ENCODE assay signal across 15 cellular contexts in genomic region chr4:168716411-168717129, GRCh38.
DNase-seq lines count a peak whose midpoint lies in the region; ATAC-seq and TF ChIP-seq lines count a peak whose summit lies in the region.
"Had no signal": no experiment of that assay in that cellular context is flagged by ENCODE, and none has a peak within 500 bp of the region (broad histone marks: within the 10 kb centered on the region; RNA-seq: fewer than 3 reads in every experiment).

No MANE protein-coding gene starts in this region.

- no peak for DNase-seq in mammary epithelial cell
- no peak for DNase-seq in right cardiac atrium
- no peak for DNase-seq in sigmoid colon
- no peak for DNase-seq in NCI-H2107 (lab: John Stamatoyannopoulos, UW)
- DNase-seq in NOMO-1 treated with DMSO at 0.1 percent for 48 hours (lab: John Stamatoyannopoulos, UW; ENCODE audit: unreplicated experiment): no peak
- DNase-seq: activated CD4-positive, alpha-beta T cell treated with anti-CD3 and anti-CD28 coated beads, Interleukin-2, amount 50 U/mL, for 4 hours; amniotic stem cell; mesendoderm; MM.1S; SJCRH30; stimulated activated CD4-positive, alpha-beta T cell treated with anti-CD3 and anti-CD28 coated beads, Interleukin-2, amount 100 ng/mL, for 24 hours had no signal

- CTCF ChIA-PET in mammary epithelial cell (lab: Charles Lee; ENCODE audit: low non-redundant PET): no interaction called here

- ATAC-seq in right cardiac atrium (peak; percentile 89 to 92), GM19351 (IDR thresholded peaks at IDR 0.05; ENCODE audit: unreplicated experiment) (no peak), HG02763 (IDR thresholded peaks at IDR 0.05; ENCODE audit: unreplicated experiment) (no peak)
- ATAC-seq: A549 had no signal

- H3K36me3 ChIP-seq in BLaER1 treated with 17β-estradiol and CSF1 and Interleukin-3, amounts not matched to agents 10 nM and 100 nM: no peaks in the 10 kb centered on the region
- H3K36me3 ChIP-seq in mammary epithelial cell (ENCODE audit: insufficient read depth, low read length) (no peaks in the 10 kb centered on the region), sigmoid colon (no peaks in the 10 kb centered on the region)

- H3K4me3 ChIP-seq in BLaER1 treated with 17β-estradiol and CSF1 and Interleukin-3, amounts not matched to agents 10 nM and 100 nM: no peak overlapping the region
- no peak overlapping the region for H3K4me3 ChIP-seq in mammary epithelial cell (replicated peaks in 1 of 3; ENCODE audit: insufficient read depth in 1 of 3, low read depth in 2 of 3, low read length in 3 of 3)
- H3K4me3 ChIP-seq in right cardiac atrium (ENCODE audit: low read length): no peak overlapping the region
- H3K4me3 ChIP-seq in sigmoid colon: no peak overlapping the region
- H3K4me3 ChIP-seq: A549, SJCRH30 had no signal

- H3K27ac ChIP-seq in BLaER1 treated with 17β-estradiol and CSF1 and Interleukin-3, amounts not matched to agents 10 nM and 100 nM: peak overlapping the region in 3 of 11 experiments; percentile 0 to 19 (median 1); a peak in 3 of 22 replicates
- H3K27ac ChIP-seq in mammary epithelial cell (ENCODE audit: insufficient read depth, low read depth, low read length) (no peak overlapping the region), right cardiac atrium (ENCODE audit: low read length) (peak overlapping the region; percentile 52), sigmoid colon (peak overlapping the region; percentile 74 to 91 (median 86))
- H3K27ac ChIP-seq: SJCRH30 had no signal

- TF ChIP-seq CTCF in mammary epithelial cell (conservative IDR thresholded peaks at IDR 0.05 in 1 of 2, IDR thresholded peaks at IDR 0.05 in 1 of 2; ENCODE audit: extremely low read depth in 1 of 2, insufficient read depth in 1 of 2, low read depth in 1 of 2, low read length in 2 of 2): no peak
- TF ChIP-seq CTCF in sigmoid colon (IDR thresholded peaks at IDR 0.05): no peak

- H3K9ac ChIP-seq in BLaER1 treated with 17β-estradiol and CSF1 and Interleukin-3, amounts not matched to agents 10 nM and 100 nM: no peak overlapping the region
- H3K9ac ChIP-seq in mammary epithelial cell (ENCODE audit: insufficient read depth, low read length): no peak overlapping the region

- H2AFZ ChIP-seq in mammary epithelial cell (ENCODE audit: low read depth, low read length): peak overlapping the region; percentile 9

- H4K20me1 ChIP-seq in BLaER1 treated with 17β-estradiol and CSF1 and Interleukin-3, amounts not matched to agents 10 nM and 100 nM: no peaks in the 10 kb centered on the region
- H4K20me1 ChIP-seq in mammary epithelial cell (ENCODE audit: insufficient read depth, low read length): no peaks in the 10 kb centered on the region

- WGBS in mammary epithelial cell (ENCODE audit: low coverage, missing lambda C conversion rate): 79% methylated on average over 3 of the region's 3 CpGs
- WGBS in right cardiac atrium: 77% methylated on average over 3 of the region's 3 CpGs
- 74 to 82% methylated on average over 3 of the region's 3 CpGs for WGBS in sigmoid colon, 2 donors

- H3K27me3 ChIP-seq in BLaER1 treated with 17β-estradiol and CSF1 and Interleukin-3, amounts not matched to agents 10 nM and 100 nM: no peaks in the 10 kb centered on the region
- no peaks in the 10 kb centered on the region for H3K27me3 ChIP-seq in mammary epithelial cell (ENCODE audit: insufficient read depth, low read length)
- no peaks in the 10 kb centered on the region for H3K27me3 ChIP-seq in right cardiac atrium (ENCODE audit: control insufficient read depth, insufficient read depth)
- H3K27me3 ChIP-seq in sigmoid colon: no peaks in the 10 kb centered on the region
- H3K27me3 ChIP-seq: SJCRH30 had no signal

- no peak for TF ChIP-seq POLR2A in sigmoid colon (IDR thresholded peaks at IDR 0.05)

- H3K79me2 ChIP-seq in mammary epithelial cell (ENCODE audit: insufficient read depth, low read length): no peaks in the 10 kb centered on the region

- in situ Hi-C loops in mammary epithelial cell (cut with MboI; ENCODE audit: low sequenced_read_pairs in 2 of 2): no loop called here

- intact Hi-C loops in mammary epithelial cell (cut with micrococcal nuclease) (no loop called here), right cardiac atrium (cut with DNase I) (loop anchor here in 3 of 4 donors (5.0 to 10.0 kb wide), 2 partner anchors 118 to 121 kb away; no protein-coding TSS in a partner anchor), sigmoid colon (cut with DNase I) (no loop called here)

- peaks cover 12 to 75% (median 30%) of the 10 kb centered on the region in 10 experiments for H3K4me1 ChIP-seq in BLaER1 treated with 17β-estradiol and CSF1 and Interleukin-3, amounts not matched to agents 10 nM and 100 nM
- H3K4me1 ChIP-seq in mammary epithelial cell (ENCODE audit: insufficient read depth, low read length): peaks cover 24% of the 10 kb centered on the region
- peaks cover 3% of the 10 kb centered on the region for H3K4me1 ChIP-seq in right cardiac atrium (ENCODE audit: control insufficient read depth, insufficient read depth, low read length)
- peaks cover 0 to 52% (median 42%) of the 10 kb centered on the region in 4 donors for H3K4me1 ChIP-seq in sigmoid colon
- H3K4me1 ChIP-seq: SJCRH30 had no signal

- peak overlapping the region in 6 of 11 experiments; percentile 24 to 56 (median 42); a peak in 8 of 22 replicates for H3K4me2 ChIP-seq in BLaER1 treated with 17β-estradiol and CSF1 and Interleukin-3, amounts not matched to agents 10 nM and 100 nM
- H3K4me2 ChIP-seq in mammary epithelial cell (ENCODE audit: insufficient read depth, low read depth, low read length): no peak overlapping the region
- H3K4me2 ChIP-seq: A549 had no signal

- H3K9me3 ChIP-seq in BLaER1 treated with 17β-estradiol and CSF1 and Interleukin-3, amounts not matched to agents 10 nM and 100 nM (replicated peaks in 1 of 11): peaks cover 0 to 16% (median 0%) of the 10 kb centered on the region in 11 experiments; a peak in 4 of 22 replicates
- H3K9me3 ChIP-seq in mammary epithelial cell (replicated peaks; ENCODE audit: insufficient read depth, low read length) (no peaks in the 10 kb centered on the region), right cardiac atrium (ENCODE audit: control insufficient read depth, low read length) (no peaks in the 10 kb centered on the region), sigmoid colon (no peaks in the 10 kb centered on the region)
- H3K9me3 ChIP-seq: A549, SJCRH30 had no signal

- no TSS peak for BruUV-seq in mammary epithelial cell (replicated peaks; lab: Mats Ljungman, UMichigan)

- dilution Hi-C loops in mammary epithelial cell (cut with HindIII; ENCODE audit: low sequenced_read_pairs): no loop called here

- TF ChIP-seq EP300 in sigmoid colon (IDR thresholded peaks at IDR 0.05): peak; percentile 67 to 98 (median 94)

Comparison
In these comparisons a context has a peak if more than half of its experiments do, and no peak if none do; other contexts are left out.
1. ATAC-seq: peak in right cardiac atrium (2 of 2); none in GM19351 (single experiment) and HG02763 (single experiment).
2. intact Hi-C loops: an anchor here in right cardiac atrium (5.0 to 10.0 kb wide); none called in mammary epithelial cell and sigmoid colon.